ENCODE assay signal across 8 cellular contexts in the genomic region with DNA sequence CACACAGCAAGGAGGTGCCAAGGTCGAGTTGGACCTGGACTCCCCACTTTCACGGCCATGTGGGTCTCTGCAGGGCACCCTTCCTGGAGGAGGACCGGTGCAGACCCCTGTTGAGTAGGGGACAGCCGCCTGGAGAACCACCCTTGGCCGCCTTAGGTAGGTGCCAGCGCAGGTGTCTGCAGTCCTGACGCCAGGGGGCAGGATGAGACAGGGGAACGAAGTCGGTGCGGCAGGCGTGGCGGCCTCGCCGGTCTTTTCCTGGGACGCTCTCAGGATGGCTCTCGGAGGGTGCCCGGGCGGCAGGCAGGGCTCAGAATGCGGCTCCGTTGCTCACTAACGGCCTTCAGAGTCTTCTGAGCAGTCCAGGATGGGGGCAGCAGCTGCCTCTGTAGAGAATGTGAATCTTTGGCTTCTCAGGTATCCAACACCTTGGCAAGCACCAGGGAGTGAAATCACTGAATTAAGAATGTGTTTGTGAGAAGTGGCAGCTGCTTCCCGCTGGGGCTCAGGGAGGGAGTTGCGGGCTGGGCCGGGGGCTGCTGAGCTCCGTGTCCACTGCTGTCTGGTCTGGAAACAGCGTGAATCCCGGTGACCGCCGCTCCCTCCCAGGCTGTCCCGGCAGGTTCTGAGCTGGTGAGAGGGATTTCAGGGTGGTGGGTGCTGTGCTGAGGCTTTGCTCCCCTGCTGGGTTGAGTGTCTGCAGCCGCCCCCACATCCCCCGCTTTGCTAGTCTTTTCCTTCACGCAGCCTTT. TPM values are rescaled to one million over a fixed set of nuclear protein-coding genes. Genes with fewer than 3 reads are reported as not detected.
DNase-seq lines count a peak whose midpoint lies in the region; ATAC-seq and FAIRE-seq lines count a peak whose summit lies in the region.

No MANE protein-coding gene starts in this region.

- intact Hi-C loops in head of caudate nucleus (cut with DNase I) (no loop called here), posterior vena cava (cut with DNase I) (loop anchor here in 1 of 2 donors (2.0 kb wide), 1 partner anchor 32 kb away; no protein-coding TSS in a partner anchor)

- FAIRE-seq in urothelium cell line (lab: Jason Lieb, UNC), result no peak

- no peak for ATAC-seq in HG02870 (IDR thresholded peaks at IDR 0.05; ENCODE audit: unreplicated experiment)

- DNase-seq in GM03348 (ENCODE audit: low spot score) (peak; percentile 73), HuH-7 (ENCODE audit: low spot score) (peak; percentile 87), RPMI8226 (peak; percentile 88), head of caudate nucleus (peak; percentile 43 to 89 (median 77)), posterior vena cava (ENCODE audit: low spot score) (peak; percentile 87), urothelium cell line (ENCODE audit: low spot score) (peak; percentile 79)
- peak; percentile 61 for DNase-seq in activated gamma-delta T cell treated with anti-CD3 and anti-CD28 coated beads, Interleukin-2, amount 50 U/mL, for 16 hours (ENCODE audit: low read depth)

RNA-seq across cellular contexts. Expression of gene C1orf174, which starts 10.9 kb away (rescaled TPM):
- 10 to 100 TPM; 18.7 to 20.4 TPM for total RNA-seq in posterior vena cava

RNA-seq across cellular contexts. Expression of gene DFFB, which starts 53.7 kb away (rescaled TPM):
- total RNA-seq in posterior vena cava, result 1 to 10 TPM; 4.8 to 5.2 TPM

RNA-seq across cellular contexts. Expression of gene CEP104, which starts 53.9 kb away (rescaled TPM):
- total RNA-seq in posterior vena cava, result 10 to 100 TPM; 40.1 to 57.9 TPM
